18 cellular contexts compared by ENCODE assay signal in genomic region chr14:80549141-80549540, GRCh38.
DNase-seq lines count a peak whose midpoint lies in the region; ATAC-seq and TF ChIP-seq lines count a peak whose summit lies in the region.
"Had no signal": no experiment of that assay in that cellular context is flagged by ENCODE, and none has a peak within 500 bp of the region (broad histone marks: within the 10 kb centered on the region; RNA-seq: fewer than 3 reads in every experiment).

No MANE protein-coding gene starts in this region.

- H2AFZ ChIP-seq in osteoblast (ENCODE audit: low read length) = peak overlapping the region; percentile 88
- no peak overlapping the region for H2AFZ ChIP-seq in GM23338

- H3K36me3 ChIP-seq in osteoblast (ENCODE audit: insufficient read depth, low read length) (no peaks in the 10 kb centered on the region), GM23338 (ENCODE audit: insufficient read depth) (no peaks in the 10 kb centered on the region)

- H3F3A ChIP-seq in GM23338 (replicated peaks; ENCODE audit: low read depth) = no peaks in the 10 kb centered on the region

- no peaks in the 10 kb centered on the region for H3K27me3 ChIP-seq in foreskin keratinocyte
- no peaks in the 10 kb centered on the region for H3K27me3 ChIP-seq in osteoblast (ENCODE audit: insufficient read depth, low read length)
- H3K27me3 ChIP-seq in GM23338 (ENCODE audit: insufficient read depth) = no peaks in the 10 kb centered on the region

- H3K4me3 ChIP-seq in osteoblast (ENCODE audit: insufficient read depth, low read length) = peak overlapping the region; percentile 50
- H3K4me3 ChIP-seq in GM23338 = no peak overlapping the region
- H3K4me3 ChIP-seq: A549, GM12878 had no signal

- no peaks in the 10 kb centered on the region for H3K9me3 ChIP-seq in osteoblast (ENCODE audit: low read depth, low read length)
- H3K9me3 ChIP-seq: A549 had no signal

- no peaks in the 10 kb centered on the region for H3K27me3 Mint-ChIP-seq in activated T-cell treated with anti-CD3 and anti-CD28 coated beads, Interleukin-2, amount 50 U/mL, for 72 hours (ENCODE audit: low read depth)
- H3K27me3 Mint-ChIP-seq in mesothelial cell of epicardium (ENCODE audit: low read depth) (no peaks in the 10 kb centered on the region), GM23338 (ENCODE audit: insufficient read depth, low read depth, poor library complexity) (no peaks in the 10 kb centered on the region)

- H4K20me1 ChIP-seq in osteoblast (ENCODE audit: insufficient read depth, low read length) (no peaks in the 10 kb centered on the region), GM23338 (replicated peaks; ENCODE audit: insufficient read depth) (no peaks in the 10 kb centered on the region)

- H3K4me1 Mint-ChIP-seq in activated T-cell treated with anti-CD3 and anti-CD28 coated beads, Interleukin-2, amount 50 U/mL, for 72 hours (ENCODE audit: low read depth) = no peaks in the 10 kb centered on the region
- H3K4me1 Mint-ChIP-seq in mesothelial cell of epicardium (no peaks in the 10 kb centered on the region), GM23338 (no peaks in the 10 kb centered on the region)

- peak overlapping the region; percentile 60 for H3K4me2 ChIP-seq in osteoblast (ENCODE audit: insufficient read depth, low read length)
- no peak overlapping the region for H3K4me2 ChIP-seq in GM23338
- H3K4me2 ChIP-seq: A549 had no signal

- H3K79me2 ChIP-seq in osteoblast (ENCODE audit: insufficient read depth, low read length) (no peaks in the 10 kb centered on the region), GM23338 (replicated peaks; ENCODE audit: insufficient read depth) (no peaks in the 10 kb centered on the region)

- peak; percentile 60 for ATAC-seq in foreskin keratinocyte
- ATAC-seq in activated T-cell treated with anti-CD3 and anti-CD28 coated beads, Interleukin-2, amount 50 U/mL, for 72 hours (replicated peaks in 1 of 2) = no peak
- no peak for ATAC-seq in GM23338
- ATAC-seq in HG02642 (IDR thresholded peaks at IDR 0.05; ENCODE audit: poor library complexity, unreplicated experiment) = no peak
- ATAC-seq: A549, GM12878, HepG2 had no signal

- no peaks in the 10 kb centered on the region; the same call in 1 of the 2 replicates for H3K9me2 ChIP-seq in GM23338 (ENCODE audit: insufficient read depth)

- H3K4me3 Mint-ChIP-seq in activated T-cell treated with anti-CD3 and anti-CD28 coated beads, Interleukin-2, amount 50 U/mL, for 72 hours = no peak overlapping the region
- H3K4me3 Mint-ChIP-seq in mesothelial cell of epicardium (no peak overlapping the region), GM23338 (no peak overlapping the region)

- no peaks in the 10 kb centered on the region for H3K36me3 Mint-ChIP-seq in activated T-cell treated with anti-CD3 and anti-CD28 coated beads, Interleukin-2, amount 50 U/mL, for 72 hours (ENCODE audit: insufficient read depth in 2 of 2)
- H3K36me3 Mint-ChIP-seq in mesothelial cell of epicardium (no peaks in the 10 kb centered on the region), GM23338 (ENCODE audit: low read depth) (no peaks in the 10 kb centered on the region)

- TF ChIP-seq CTCF in foreskin keratinocyte (conservative IDR thresholded peaks at IDR 0.05) (no peak), osteoblast (IDR thresholded peaks at IDR 0.05; ENCODE audit: extremely low read depth, low read depth, low read length) (no peak), mesothelial cell of epicardium (IDR thresholded peaks at IDR 0.05; ENCODE audit: unreplicated experiment) (no peak), GM23338 (conservative IDR thresholded peaks at IDR 0.05; ENCODE audit: low read depth in 2 of 2) (no peak)

- peaks cover 7% of the 10 kb centered on the region for H3K4me1 ChIP-seq in foreskin keratinocyte
- H3K4me1 ChIP-seq in osteoblast (ENCODE audit: insufficient read depth, low read length) = no peaks in the 10 kb centered on the region
- no peaks in the 10 kb centered on the region for H3K4me1 ChIP-seq in GM23338 (ENCODE audit: insufficient read depth)
- H3K4me1 ChIP-seq: A549 had no signal

- H3K27ac ChIP-seq in foreskin keratinocyte = peak overlapping the region; percentile 33
- no peak overlapping the region for H3K27ac ChIP-seq in osteoblast (ENCODE audit: low read depth, low read length)
- H3K27ac ChIP-seq in GM23338 (ENCODE audit: low read depth) = no peak overlapping the region
- H3K27ac ChIP-seq: A549 had no signal

- no peaks in the 10 kb centered on the region for H3K9me3 Mint-ChIP-seq in activated T-cell treated with anti-CD3 and anti-CD28 coated beads, Interleukin-2, amount 50 U/mL, for 72 hours
- H3K9me3 Mint-ChIP-seq in mesothelial cell of epicardium (no peaks in the 10 kb centered on the region), GM23338 (no peaks in the 10 kb centered on the region)

- DNase-seq in Ammon's horn (ENCODE audit: low spot score) = peak; percentile 15
- peak; percentile 94 to 98 for DNase-seq in cerebellar nuclear complex (lab: John Stamatoyannopoulos, UW)
- peak in 1 of 2 donors; percentile 38 for DNase-seq in foreskin keratinocyte
- DNase-seq in osteoblast (ENCODE audit: insufficient read length, low spot score, missing footprints) = no peak
- no peak for DNase-seq in activated T-cell treated with anti-CD3 and anti-CD28 coated beads, Interleukin-2, amount 50 U/mL, for 72 hours
- no peak for DNase-seq in mesothelial cell of epicardium (ENCODE audit: low spot score in 2 of 2, unreplicated experiment in 2 of 2)
- no peak for DNase-seq in GM23338 (ENCODE audit: low spot score)
- DNase-seq: DND-41; GDM1; KG1; NCI-H1436; NCI-H2029; NCI-H2171; NK-92 treated with Interleukin-12 subunit alpha and Interleukin-12 subunit beta, amount 100 ng/mL, for 24 hours had no signal

- no peak overlapping the region for H3K27ac Mint-ChIP-seq in activated T-cell treated with anti-CD3 and anti-CD28 coated beads, Interleukin-2, amount 50 U/mL, for 72 hours
- H3K27ac Mint-ChIP-seq in mesothelial cell of epicardium = no peak overlapping the region
- H3K27ac Mint-ChIP-seq in GM23338 = no peak overlapping the region

TF ChIP-seq in GM23338, 12 proteins besides CTCF, POLR2A, EP300 and RAD21 (continues in another document):
- TF ChIP-seq CREB1 (CRISPR knock-in tag; IDR thresholded peaks at IDR 0.05; ENCODE audit: low read depth) (no peak), EZH2 (IDR thresholded peaks at IDR 0.05; ENCODE audit: low read depth, unreplicated experiment) (no peak), JUNB (IDR thresholded peaks at IDR 0.05; ENCODE audit: unreplicated experiment) (no peak), POLR2AphosphoS5 (IDR thresholded peaks at IDR 0.05; ENCODE audit: low read depth) (no peak), ZNF331 (CRISPR knock-in tag; IDR thresholded peaks at IDR 0.05; ENCODE audit: low read depth) (no peak)
- TF ChIP-seq, protein P1, sequence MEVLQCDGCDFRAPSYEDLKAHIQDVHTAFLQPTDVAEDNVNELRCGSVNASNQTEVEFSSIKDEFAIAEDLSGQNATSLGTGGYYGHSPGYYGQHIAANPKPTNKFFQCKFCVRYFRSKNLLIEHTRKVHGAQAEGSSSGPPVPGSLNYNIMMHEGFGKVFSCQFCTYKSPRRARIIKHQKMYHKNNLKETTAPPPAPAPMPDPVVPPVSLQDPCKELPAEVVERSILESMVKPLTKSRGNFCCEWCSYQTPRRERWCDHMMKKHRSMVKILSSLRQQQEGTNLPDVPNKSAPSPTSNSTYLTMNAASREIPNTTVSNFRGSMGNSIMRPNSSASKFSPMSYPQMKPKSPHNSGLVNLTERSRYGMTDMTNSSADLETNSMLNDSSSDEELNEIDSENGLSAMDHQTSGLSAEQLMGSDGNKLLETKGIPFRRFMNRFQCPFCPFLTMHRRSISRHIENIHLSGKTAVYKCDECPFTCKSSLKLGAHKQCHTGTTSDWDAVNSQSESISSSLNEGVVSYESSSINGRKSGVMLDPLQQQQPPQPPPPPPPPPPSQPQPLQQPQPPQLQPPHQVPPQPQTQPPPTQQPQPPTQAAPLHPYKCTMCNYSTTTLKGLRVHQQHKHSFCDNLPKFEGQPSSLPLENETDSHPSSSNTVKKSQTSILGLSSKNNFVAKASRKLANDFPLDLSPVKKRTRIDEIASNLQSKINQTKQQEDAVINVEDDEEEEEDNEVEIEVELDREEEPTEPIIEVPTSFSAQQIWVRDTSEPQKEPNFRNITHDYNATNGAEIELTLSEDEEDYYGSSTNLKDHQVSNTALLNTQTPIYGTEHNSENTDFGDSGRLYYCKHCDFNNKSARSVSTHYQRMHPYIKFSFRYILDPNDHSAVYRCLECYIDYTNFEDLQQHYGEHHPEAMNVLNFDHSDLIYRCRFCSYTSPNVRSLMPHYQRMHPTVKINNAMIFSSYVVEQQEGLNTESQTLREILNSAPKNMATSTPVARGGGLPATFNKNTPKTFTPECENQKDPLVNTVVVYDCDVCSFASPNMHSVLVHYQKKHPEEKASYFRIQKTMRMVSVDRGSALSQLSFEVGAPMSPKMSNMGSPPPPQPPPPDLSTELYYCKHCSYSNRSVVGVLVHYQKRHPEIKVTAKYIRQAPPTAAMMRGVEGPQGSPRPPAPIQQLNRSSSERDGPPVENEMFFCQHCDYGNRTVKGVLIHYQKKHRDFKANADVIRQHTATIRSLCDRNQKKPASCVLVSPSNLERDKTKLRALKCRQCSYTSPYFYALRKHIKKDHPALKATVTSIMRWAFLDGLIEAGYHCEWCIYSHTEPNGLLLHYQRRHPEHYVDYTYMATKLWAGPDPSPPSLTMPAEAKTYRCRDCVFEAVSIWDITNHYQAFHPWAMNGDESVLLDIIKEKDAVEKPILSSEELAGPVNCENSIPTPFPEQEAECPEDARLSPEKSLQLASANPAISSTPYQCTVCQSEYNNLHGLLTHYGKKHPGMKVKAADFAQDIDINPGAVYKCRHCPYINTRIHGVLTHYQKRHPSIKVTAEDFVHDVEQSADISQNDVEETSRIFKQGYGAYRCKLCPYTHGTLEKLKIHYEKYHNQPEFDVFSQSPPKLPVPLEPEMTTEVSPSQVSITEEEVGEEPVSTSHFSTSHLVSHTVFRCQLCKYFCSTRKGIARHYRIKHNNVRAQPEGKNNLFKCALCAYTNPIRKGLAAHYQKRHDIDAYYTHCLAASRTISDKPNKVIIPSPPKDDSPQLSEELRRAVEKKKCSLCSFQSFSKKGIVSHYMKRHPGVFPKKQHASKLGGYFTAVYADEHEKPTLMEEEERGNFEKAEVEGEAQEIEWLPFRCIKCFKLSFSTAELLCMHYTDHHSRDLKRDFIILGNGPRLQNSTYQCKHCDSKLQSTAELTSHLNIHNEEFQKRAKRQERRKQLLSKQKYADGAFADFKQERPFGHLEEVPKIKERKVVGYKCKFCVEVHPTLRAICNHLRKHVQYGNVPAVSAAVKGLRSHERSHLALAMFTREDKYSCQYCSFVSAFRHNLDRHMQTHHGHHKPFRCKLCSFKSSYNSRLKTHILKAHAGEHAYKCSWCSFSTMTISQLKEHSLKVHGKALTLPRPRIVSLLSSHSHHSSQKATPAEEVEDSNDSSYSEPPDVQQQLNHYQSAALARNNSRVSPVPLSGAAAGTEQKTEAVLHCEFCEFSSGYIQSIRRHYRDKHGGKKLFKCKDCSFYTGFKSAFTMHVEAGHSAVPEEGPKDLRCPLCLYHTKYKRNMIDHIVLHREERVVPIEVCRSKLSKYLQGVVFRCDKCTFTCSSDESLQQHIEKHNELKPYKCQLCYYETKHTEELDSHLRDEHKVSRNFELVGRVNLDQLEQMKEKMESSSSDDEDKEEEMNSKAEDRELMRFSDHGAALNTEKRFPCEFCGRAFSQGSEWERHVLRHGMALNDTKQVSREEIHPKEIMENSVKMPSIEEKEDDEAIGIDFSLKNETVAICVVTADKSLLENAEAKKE (CRISPR knock-in tag; IDR thresholded peaks at IDR 0.05) = no peak

Comparison
In these comparisons a context has a peak if more than half of its experiments do, and no peak if none do; other contexts are left out.
1. DNase-seq: peak in Ammon's horn (single experiment) and cerebellar nuclear complex (2 of 2); none in osteoblast (single experiment), activated T-cell treated with anti-CD3 and anti-CD28 coated beads, Interleukin-2, amount 50 U/mL, for 72 hours (0 of 2), mesothelial cell of epicardium (0 of 2) and GM23338 (single experiment).